In the genomic region with DNA sequence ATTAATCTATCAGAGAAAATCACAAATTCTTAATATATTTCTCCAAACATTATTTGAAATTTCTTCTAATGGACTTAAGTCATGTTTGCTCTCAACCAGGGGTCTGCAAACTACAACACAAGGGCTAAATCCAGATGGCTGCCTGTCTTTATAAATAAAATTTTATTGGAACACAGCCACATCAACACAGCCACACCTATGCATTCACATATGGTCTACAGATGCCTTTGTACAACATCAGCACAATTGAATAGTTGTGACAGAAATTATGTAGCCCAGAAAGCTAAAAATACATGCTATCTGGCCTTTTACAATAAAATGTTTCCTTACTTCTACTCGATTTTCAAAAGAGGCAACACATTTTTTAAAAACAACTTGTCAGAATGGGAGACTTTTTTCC, we compare ENCODE assay signal across 12 cellular contexts.
A peak's percentile ranks its signal among the peaks of the same experiment; 100 is the strongest.
DNase-seq lines count a peak whose midpoint lies in the region; ATAC-seq and TF ChIP-seq lines count a peak whose summit lies in the region.
"Had no signal": no experiment of that assay in that cellular context is flagged by ENCODE, and none has a peak within 500 bp of the region (broad histone marks: within the 10 kb centered on the region; RNA-seq: fewer than 3 reads in every experiment).

No MANE protein-coding gene starts in this region.

- CTCF ChIA-PET in RWPE1 (lab: Yijun Ruan, JAX) = interaction anchor here (0.7 kb wide), 1 partner anchor 1052 kb away, joined by 3 read pairs; no protein-coding TSS in a partner anchor

- TF ChIP-seq CTCF in RWPE1 (conservative IDR thresholded peaks at IDR 0.05; ENCODE audit: low read depth) = no peak

- DNase-seq in NCI-H748 (lab: John Stamatoyannopoulos, UW; ENCODE audit: unreplicated experiment) (peak; percentile 31), NCI-H748 treated with DMSO at 0.1 percent for 48 hours (lab: John Stamatoyannopoulos, UW) (no peak), NCI-H69 (lab: John Stamatoyannopoulos, UW) (peak; percentile 73), RWPE1 (ENCODE audit: low spot score) (no peak), NOMO-1 (lab: John Stamatoyannopoulos, UW; ENCODE audit: unreplicated experiment in 2 of 2) (no peak)
- DNase-seq: C1 segment of cervical spinal cord; Caco-2; CD4-positive, alpha-beta memory T cell; DMS53; DND-41; GOT3 had no signal

- H3K27ac ChIP-seq in RWPE1 = no peak overlapping the region

- ATAC-seq in SK-N-SH treated with all-trans-retinoic acid at 6 μM for 48 hours = no peak

- POLR2A ChIA-PET in RWPE1 (lab: Yijun Ruan, JAX; ENCODE audit: low non-redundant PET) = no interaction called here

TF ChIP-seq in SK-N-SH treated with all-trans-retinoic acid at 6 μM for 48 hours, 23 proteins besides CTCF, POLR2A, EP300 and RAD21:
- peak; percentile 75; the same call in 1 of the 2 replicates for TF ChIP-seq TCF4 (CRISPR knock-in tag; IDR thresholded peaks at IDR 0.05; ENCODE audit: borderline replicate concordance)
- TF ChIP-seq ESRRG (CRISPR knock-in tag; IDR thresholded peaks at IDR 0.05) = no peak

Comparison
In these comparisons a context has a peak if more than half of its experiments do, and no peak if none do; other contexts are left out.
1. DNase-seq: peak in NCI-H748 (single experiment) and NCI-H69 (single experiment); none in NCI-H748 treated with DMSO at 0.1 percent for 48 hours (single experiment), RWPE1 (single experiment) and NOMO-1 (0 of 2).